ENCODE assay signal across 11 cellular contexts in genomic region chr19:604355-604754, GRCh38. TPM values are rescaled to one million over a fixed set of nuclear protein-coding genes. Genes with fewer than 3 reads are reported as not detected.
DNase-seq lines count a peak whose midpoint lies in the region; TF ChIP-seq lines count a peak whose summit lies in the region.
"Had no signal": no experiment of that assay in that cellular context is flagged by ENCODE, and none has a peak within 500 bp of the region (broad histone marks: within the 10 kb centered on the region; RNA-seq: fewer than 3 reads in every experiment).

No MANE protein-coding gene starts in this region.

- POLR2A ChIA-PET in A673 (lab: Charles Lee; ENCODE audit: low non-redundant PET): no interaction called here

- no TSS peak for BruUV-seq in A673 (replicated peaks; lab: Mats Ljungman, UMichigan)

- H3K27me3 ChIP-seq in A673 (replicated peaks; ENCODE audit: insufficient read depth, low read depth, low read length, poor library complexity): no peaks in the 10 kb centered on the region
- H3K27me3 ChIP-seq: ovary had no signal

- H3K4me3 Mint-ChIP-seq in activated T-helper 1 cell treated with anti-CD3 and anti-CD28 coated beads, Interleukin-12 subunit alpha, Interleukin-12 subunit beta, Interleukin-2, Interleukin-4 antibody, amounts not matched to agents 30 ng/mL and 10 ng/mL and 1 ng/mL, durations not matched to agents 14 hours and 24 hours and 36 hours: no peak overlapping the region

- H3K9me3 ChIP-seq in A673 (ENCODE audit: low read depth, low read length, poor library complexity, severe bottlenecking): no peaks in the 10 kb centered on the region
- H3K9me3 ChIP-seq: ovary had no signal

- H3K27ac Mint-ChIP-seq in activated T-helper 1 cell treated with anti-CD3 and anti-CD28 coated beads, Interleukin-12 subunit alpha, Interleukin-12 subunit beta, Interleukin-2, Interleukin-4 antibody, amounts not matched to agents 30 ng/mL and 10 ng/mL and 1 ng/mL, durations not matched to agents 14 hours and 24 hours and 36 hours: no peak overlapping the region

- no peaks in the 10 kb centered on the region for H3K36me3 Mint-ChIP-seq in activated T-helper 1 cell treated with anti-CD3 and anti-CD28 coated beads, Interleukin-12 subunit alpha, Interleukin-12 subunit beta, Interleukin-2, Interleukin-4 antibody, amounts not matched to agents 30 ng/mL and 10 ng/mL and 1 ng/mL, durations not matched to agents 14 hours and 24 hours and 36 hours (ENCODE audit: low read depth)

- H3K4me1 ChIP-seq in A673 (ENCODE audit: insufficient read depth, low read length, poor library complexity, severe bottlenecking): peaks cover 10% of the 10 kb centered on the region

- H3K4me3 ChIP-seq in GM12865 (ENCODE audit: low read depth, low read length): no peak overlapping the region
- no peak overlapping the region for H3K4me3 ChIP-seq in A673 (ENCODE audit: low read depth, low read length, poor library complexity, severe bottlenecking)
- H3K4me3 ChIP-seq: ovary had no signal

- CTCF ChIA-PET in A673 (lab: Charles Lee): interaction anchor here (0.6 kb wide), 1 partner anchor 300 kb away, joined by 6 read pairs; no protein-coding TSS in a partner anchor

- intact Hi-C loops in activated T-helper 1 cell treated with anti-CD3 and anti-CD28 coated beads, Interleukin-12 subunit alpha, Interleukin-12 subunit beta, Interleukin-2, Interleukin-4 antibody, amounts not matched to agents 30 ng/mL and 10 ng/mL and 1 ng/mL, durations not matched to agents 14 hours and 24 hours and 36 hours (cut with micrococcal nuclease): no loop called here
- intact Hi-C loops in A673 (cut with micrococcal nuclease; ENCODE audit: unreplicated experiment): no loop called here

- no peaks in the 10 kb centered on the region for H3K9me3 Mint-ChIP-seq in activated T-helper 1 cell treated with anti-CD3 and anti-CD28 coated beads, Interleukin-12 subunit alpha, Interleukin-12 subunit beta, Interleukin-2, Interleukin-4 antibody, amounts not matched to agents 30 ng/mL and 10 ng/mL and 1 ng/mL, durations not matched to agents 14 hours and 24 hours and 36 hours

- no peaks in the 10 kb centered on the region for H3K4me1 Mint-ChIP-seq in activated T-helper 1 cell treated with anti-CD3 and anti-CD28 coated beads, Interleukin-12 subunit alpha, Interleukin-12 subunit beta, Interleukin-2, Interleukin-4 antibody, amounts not matched to agents 30 ng/mL and 10 ng/mL and 1 ng/mL, durations not matched to agents 14 hours and 24 hours and 36 hours (ENCODE audit: low read depth)

- TF ChIP-seq CTCF in GM12865 (IDR thresholded peaks at IDR 0.05; ENCODE audit: insufficient read depth, low read depth, low read length, missing control alignments) (no peak), A673 (conservative IDR thresholded peaks at IDR 0.05; ENCODE audit: low read depth, low read length) (no peak)

- H3K36me3 ChIP-seq in A673 (ENCODE audit: insufficient read depth, low read length, poor library complexity, severe bottlenecking): no peaks in the 10 kb centered on the region
- H3K36me3 ChIP-seq: ovary had no signal

- DNase-seq in GM12865 (ENCODE audit: low read depth): peak; percentile 65
- peak; percentile 63 to 87 for DNase-seq in NCI-H526 (lab: John Stamatoyannopoulos, UW)
- peak; percentile 32 for DNase-seq in activated T-helper 1 cell treated with anti-CD3 and anti-CD28 coated beads, Interleukin-12 subunit alpha, Interleukin-12 subunit beta, Interleukin-2, Interleukin-4 antibody, amounts not matched to agents 30 ng/mL and 10 ng/mL and 1 ng/mL, durations not matched to agents 14 hours and 24 hours and 36 hours (ENCODE audit: low spot score)
- peak; percentile 65 to 68 for DNase-seq in stimulated activated CD4-positive, alpha-beta T cell treated with anti-CD3 and anti-CD28 coated beads, Interleukin-15, amount 100 ng/mL, for 48 hours (ENCODE audit: low read depth in 2 of 2)
- no peak for DNase-seq in A673 (ENCODE audit: low spot score)
- no peak for DNase-seq in cerebellar nuclear complex (lab: John Stamatoyannopoulos, UW)
- DNase-seq in SW480 (ENCODE audit: low spot score): no peak
- DNase-seq: aorta, EL, ovary had no signal

- peaks cover 3% of the 10 kb centered on the region for H3K27me3 Mint-ChIP-seq in activated T-helper 1 cell treated with anti-CD3 and anti-CD28 coated beads, Interleukin-12 subunit alpha, Interleukin-12 subunit beta, Interleukin-2, Interleukin-4 antibody, amounts not matched to agents 30 ng/mL and 10 ng/mL and 1 ng/mL, durations not matched to agents 14 hours and 24 hours and 36 hours (ENCODE audit: insufficient read depth)

- H3K27ac ChIP-seq in A673 (ENCODE audit: low read depth, low read length, poor library complexity, severe bottlenecking): no peak overlapping the region
- H3K27ac ChIP-seq: ovary had no signal

RNA-seq across cellular contexts. Expression of gene HCN2, which starts 14.7 kb away (rescaled TPM):
- total RNA-seq in activated T-helper 1 cell treated with anti-CD3 and anti-CD28 coated beads, Interleukin-12 subunit alpha, Interleukin-12 subunit beta, Interleukin-2, Interleukin-4 antibody, amounts not matched to agents 30 ng/mL and 10 ng/mL and 1 ng/mL, durations not matched to agents 14 hours and 24 hours and 36 hours: 1.1 and 1.2 TPM in 2 replicates
- total RNA-seq in A673 (2021): 13.1 and 15.7 TPM in 2 replicates

RNA-seq across cellular contexts. Expression of gene POLRMT, which starts 29.0 kb away (rescaled TPM):
- 103 and 104 TPM in 2 replicates for total RNA-seq in activated T-helper 1 cell treated with anti-CD3 and anti-CD28 coated beads, Interleukin-12 subunit alpha, Interleukin-12 subunit beta, Interleukin-2, Interleukin-4 antibody, amounts not matched to agents 30 ng/mL and 10 ng/mL and 1 ng/mL, durations not matched to agents 14 hours and 24 hours and 36 hours
- 100 and 107 TPM in 2 replicates for total RNA-seq in A673 (2021)

RNA-seq across cellular contexts. Expression of gene BSG, which starts 32.0 kb away (rescaled TPM):
- 307 and 308 TPM in 2 replicates for total RNA-seq in activated T-helper 1 cell treated with anti-CD3 and anti-CD28 coated beads, Interleukin-12 subunit alpha, Interleukin-12 subunit beta, Interleukin-2, Interleukin-4 antibody, amounts not matched to agents 30 ng/mL and 10 ng/mL and 1 ng/mL, durations not matched to agents 14 hours and 24 hours and 36 hours
- 865 TPM in 2 replicates for total RNA-seq in A673 (2021)

RNA-seq across cellular contexts. Expression of gene FGF22, which starts 35.3 kb away (rescaled TPM):
- total RNA-seq in activated T-helper 1 cell treated with anti-CD3 and anti-CD28 coated beads, Interleukin-12 subunit alpha, Interleukin-12 subunit beta, Interleukin-2, Interleukin-4 antibody, amounts not matched to agents 30 ng/mL and 10 ng/mL and 1 ng/mL, durations not matched to agents 14 hours and 24 hours and 36 hours: not detected in 2 replicates
- 0.19 and 0.57 TPM in 2 replicates for total RNA-seq in A673 (2021)
- total RNA-seq: HT1080 had no signal

RNA-seq across cellular contexts. Expression of gene RNF126, which starts 58.7 kb away (rescaled TPM):
- total RNA-seq in activated T-helper 1 cell treated with anti-CD3 and anti-CD28 coated beads, Interleukin-12 subunit alpha, Interleukin-12 subunit beta, Interleukin-2, Interleukin-4 antibody, amounts not matched to agents 30 ng/mL and 10 ng/mL and 1 ng/mL, durations not matched to agents 14 hours and 24 hours and 36 hours: 107 and 110 TPM in 2 replicates
- 90.2 and 93.3 TPM in 2 replicates for total RNA-seq in A673 (2021)

Comparison
In these comparisons a context has a peak if more than half of its experiments do, and no peak if none do; other contexts are left out.
1. DNase-seq: peak in GM12865 (single experiment), NCI-H526 (2 of 2), activated T-helper 1 cell treated with anti-CD3 and anti-CD28 coated beads, Interleukin-12 subunit alpha, Interleukin-12 subunit beta, Interleukin-2, Interleukin-4 antibody, amounts not matched to agents 30 ng/mL and 10 ng/mL and 1 ng/mL, durations not matched to agents 14 hours and 24 hours and 36 hours (single experiment) and stimulated activated CD4-positive, alpha-beta T cell treated with anti-CD3 and anti-CD28 coated beads, Interleukin-15, amount 100 ng/mL, for 48 hours (2 of 2); none in A673 (single experiment), cerebellar nuclear complex (0 of 2) and SW480 (single experiment).